Comparison of ENCODE assay signal across 18 cellular contexts in the genomic region with DNA sequence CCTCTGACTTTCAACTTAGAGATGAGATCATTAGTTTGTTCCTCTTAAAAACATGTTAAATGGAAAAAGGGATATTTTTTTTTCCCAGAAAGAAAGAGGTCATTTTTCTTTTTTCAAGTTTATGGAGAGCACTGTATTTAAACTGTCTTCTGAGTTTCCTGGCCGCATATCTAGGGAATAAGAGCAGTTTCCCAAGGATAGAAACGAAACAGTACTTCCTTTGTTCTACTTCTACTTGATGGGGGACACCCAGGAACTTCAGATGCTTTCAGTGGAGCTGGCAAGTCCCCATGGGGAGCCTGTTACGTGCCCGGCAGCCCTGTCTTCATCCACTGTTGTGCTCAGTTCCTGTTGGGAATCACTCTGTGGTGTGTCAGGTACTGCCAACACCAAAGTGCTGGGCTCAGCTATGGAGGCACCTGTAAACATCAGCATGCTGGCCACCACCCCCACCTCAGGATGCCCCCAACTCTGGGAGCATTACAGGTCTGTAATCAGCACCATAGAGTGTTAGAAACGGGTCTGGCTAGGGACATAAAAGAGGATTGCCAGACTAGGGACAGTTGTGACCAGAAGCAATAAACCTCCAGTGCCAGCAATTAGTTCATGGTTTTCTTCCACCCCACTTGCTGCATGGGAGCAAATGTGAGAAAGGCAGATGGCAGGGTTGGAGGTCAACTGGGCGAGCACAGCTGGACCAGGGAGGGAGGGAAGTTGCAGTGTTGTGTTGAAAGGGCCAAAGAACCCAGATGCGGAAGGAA.
DNase-seq lines count a peak whose midpoint lies in the region; ATAC-seq and TF ChIP-seq lines count a peak whose summit lies in the region.
"Had no signal": no experiment of that assay in that cellular context is flagged by ENCODE, and none has a peak within 500 bp of the region (broad histone marks: within the 10 kb centered on the region; RNA-seq: fewer than 3 reads in every experiment).

No MANE protein-coding gene starts in this region.

- H3K9ac ChIP-seq in IMR-90 (ENCODE audit: low read depth, low read length) = no peak overlapping the region
- no peak overlapping the region for H3K9ac ChIP-seq in subcutaneous abdominal adipose tissue (ENCODE audit: low read length in 5 of 5)
- no peak overlapping the region for H3K9ac ChIP-seq in SK-N-SH

- no peak overlapping the region for H3K23ac ChIP-seq in IMR-90 (ENCODE audit: low read depth, low read length)

- H3K9me3 ChIP-seq in IMR-90 (ENCODE audit: control insufficient read depth, insufficient read depth, low read length) = no peaks in the 10 kb centered on the region
- no peaks in the 10 kb centered on the region for H3K9me3 ChIP-seq in subcutaneous abdominal adipose tissue (ENCODE audit: control insufficient read depth in 5 of 5, low read length in 5 of 5)
- H3K9me3 ChIP-seq in SK-N-SH = no peaks in the 10 kb centered on the region
- H3K9me3 ChIP-seq: ascending aorta had no signal

- no peaks in the 10 kb centered on the region for H3K79me2 ChIP-seq in SK-N-SH (ENCODE audit: insufficient read depth)

- H3K27me3 ChIP-seq in IMR-90 (ENCODE audit: control insufficient read depth, insufficient read depth, low read length) (no peaks in the 10 kb centered on the region), subcutaneous abdominal adipose tissue (ENCODE audit: control insufficient read depth in 5 of 5, insufficient read depth in 4 of 5, low read length in 5 of 5) (no peaks in the 10 kb centered on the region), SK-N-SH (ENCODE audit: insufficient read depth) (no peaks in the 10 kb centered on the region)
- H3K27me3 ChIP-seq: ascending aorta had no signal

- H4K8ac ChIP-seq in IMR-90 (ENCODE audit: low read depth in 2 of 2, low read length in 2 of 2) = peak overlapping the region; percentile 11 to 24; a peak in 1 of 4 replicates

- CTCF ChIA-PET in IMR-90 (lab: Yijun Ruan, JAX) (no interaction called here), SK-N-SH (lab: Yijun Ruan, JAX) (no interaction called here)

- in situ Hi-C loops in IMR-90 (cut with MboI; ENCODE audit: low sequenced_read_pairs) = no loop called here

- H2BK20ac ChIP-seq in IMR-90 (ENCODE audit: low read depth, low read length) = peak overlapping the region; percentile 90

- no peak overlapping the region; the same call in 1 of the 2 replicates for H4K5ac ChIP-seq in IMR-90 (ENCODE audit: low read depth, low read length)

- peak overlapping the region; percentile 87 for H3K4ac ChIP-seq in IMR-90 (ENCODE audit: low read depth, low read length)

- H3K4me2 ChIP-seq in IMR-90 (ENCODE audit: low read depth, low read length) (no peak overlapping the region), SK-N-SH (no peak overlapping the region)

- H2AFZ ChIP-seq in IMR-90 (replicated peaks; ENCODE audit: low read length, poor library complexity) = peak overlapping the region; percentile 73
- H2AFZ ChIP-seq in SK-N-SH (ENCODE audit: low read depth) = no peak overlapping the region

- H3K27ac ChIP-seq in IMR-90 (ENCODE audit: insufficient read depth, low read length) (peak overlapping the region; percentile 35; the same call in 1 of the 2 replicates), subcutaneous abdominal adipose tissue (ENCODE audit: low read depth, low read length) (peak overlapping the region; percentile 32), SK-N-SH (ENCODE audit: low read depth in 2 of 2, low read length in 1 of 2) (peak overlapping the region in 1 of 2 experiments; percentile 39; a peak in 1 of 4 replicates)
- H3K27ac ChIP-seq: ascending aorta, HL-60 had no signal

- peaks cover 50% of the 10 kb centered on the region for H3K4me1 Mint-ChIP-seq in chondrocyte (ENCODE audit: low read depth)
- H3K4me1 Mint-ChIP-seq: activated CD4-positive, alpha-beta T cell treated with anti-CD3 and anti-CD28 coated beads for 36 hours had no signal

- TF ChIP-seq RAD21 in IMR-90 (IDR thresholded peaks at IDR 0.05; ENCODE audit: low read length) (no peak), SK-N-SH (IDR thresholded peaks at IDR 0.05; ENCODE audit: low read length) (no peak)

- H3K4me3 ChIP-seq in IMR-90 (ENCODE audit: insufficient read depth, low read depth, low read length) (no peak overlapping the region), subcutaneous abdominal adipose tissue (ENCODE audit: low read depth in 1 of 5, low read length in 5 of 5) (no peak overlapping the region), SK-N-SH (ENCODE audit: low read depth in 2 of 2, low read length in 1 of 2) (no peak overlapping the region)
- H3K4me3 ChIP-seq: ascending aorta had no signal

- POLR2A ChIA-PET in IMR-90 (lab: Charles Lee; ENCODE audit: unreplicated experiment) (no interaction called here), SK-N-SH (lab: Yijun Ruan, JAX) (no interaction called here)

- H3K9me3 Mint-ChIP-seq in chondrocyte (ENCODE audit: low read depth) = no peaks in the 10 kb centered on the region

- H2BK15ac ChIP-seq in IMR-90 (ENCODE audit: low read depth, low read length) = peak overlapping the region; percentile 92; the same call in 2 of the 3 replicates

- no peak for TF ChIP-seq POLR2A in IMR-90 (IDR thresholded peaks at IDR 0.05; ENCODE audit: low read depth, low read length)

- DNase-seq in IMR-90 = no peak
- no peak for DNase-seq in chondrocyte (ENCODE audit: low spot score)
- peak; percentile 27 for DNase-seq in left lobe of liver (ENCODE audit: low spot score)
- no peak for DNase-seq in DMS79 (lab: John Stamatoyannopoulos, UW)
- no peak for DNase-seq in NCI-H510A (lab: John Stamatoyannopoulos, UW)
- DNase-seq in SK-N-SH = no peak
- DNase-seq: activated CD4-positive, alpha-beta T cell treated with anti-CD3 and anti-CD28 coated beads for 36 hours; KG1; NCI-H1105; NCI-H2171; nucleus accumbens; SIG-M5; small intestine had no signal

- H3K18ac ChIP-seq in IMR-90 (ENCODE audit: low read depth, low read length) = no peak overlapping the region; the same call in 1 of the 2 replicates

- no peak for TF ChIP-seq EP300 in SK-N-SH (IDR thresholded peaks at IDR 0.05; ENCODE audit: borderline replicate concordance in 1 of 2, low read depth in 1 of 2, low read length in 1 of 2)

- BruUV-seq in IMR-90 (replicated peaks; lab: Mats Ljungman, UMichigan) = no TSS peak

- H2BK5ac ChIP-seq in IMR-90 (ENCODE audit: low read depth, low read length, poor library complexity, severe bottlenecking) = peak overlapping the region; percentile 59

- peak overlapping the region; percentile 93 for H2BK120ac ChIP-seq in IMR-90 (ENCODE audit: low read depth, low read length)

- peak overlapping the region; percentile 81 for H2AK9ac ChIP-seq in IMR-90 (replicated peaks; ENCODE audit: low read depth, low read length, poor library complexity)

- H4K20me1 ChIP-seq in IMR-90 (ENCODE audit: insufficient read depth, low read length) (no peaks in the 10 kb centered on the region), SK-N-SH (ENCODE audit: insufficient read depth) (no peaks in the 10 kb centered on the region)

- H3K27ac Mint-ChIP-seq in chondrocyte (ENCODE audit: unreplicated experiment) = peak overlapping the region; percentile 80
- H3K27ac Mint-ChIP-seq: activated CD4-positive, alpha-beta T cell treated with anti-CD3 and anti-CD28 coated beads for 36 hours; B cell; stimulated activated memory B cell treated with anti-CD40 and anti-IgM and Interleukin-4, amounts not matched to agents 10 μg/mL and 1 μg/mL and 100 μg/mL, for 72 hours had no signal

- no peaks in the 10 kb centered on the region for H3K27me3 Mint-ChIP-seq in chondrocyte (ENCODE audit: low read depth)

- no peak for ATAC-seq in IMR-90 (ENCODE audit: low read depth)
- ATAC-seq in left lobe of liver = no peak
- ATAC-seq: activated CD4-positive, alpha-beta T cell treated with anti-CD3 and anti-CD28 coated beads for 36 hours; stimulated activated memory B cell treated with anti-CD40 and anti-IgM and Interleukin-4, amounts not matched to agents 10 μg/mL and 1 μg/mL and 100 μg/mL, for 72 hours had no signal

- intact Hi-C loops in IMR-90 (cut with micrococcal nuclease) = loop anchor here (5.0 to 10.0 kb wide), 3 partner anchors 222 to 585 kb away; a partner anchor contains a TSS

- H2AK5ac ChIP-seq in IMR-90 (ENCODE audit: low read depth, low read length) = peak overlapping the region; percentile 97

- peaks cover 31% of the 10 kb centered on the region for H3K9me1 ChIP-seq in IMR-90 (ENCODE audit: insufficient read depth, low read length)

- H3K9me2 ChIP-seq in SK-N-SH = no peaks in the 10 kb centered on the region

- H3K4me1 ChIP-seq in IMR-90 (ENCODE audit: control insufficient read depth, insufficient read depth, low read length) (peaks cover 20% of the 10 kb centered on the region), subcutaneous abdominal adipose tissue (ENCODE audit: control insufficient read depth in 5 of 5, insufficient read depth in 5 of 5, low read length in 5 of 5) (peaks cover 1 to 21% (median 14%) of the 10 kb centered on the region in 5 donors), SK-N-SH (ENCODE audit: control insufficient read depth in 1 of 2, insufficient read depth in 2 of 2, low read depth in 1 of 2, low read length in 1 of 2) (peaks cover 0 to 12% of the 10 kb centered on the region in 2 experiments; a peak in 1 of 4 replicates)

- peak overlapping the region; percentile 41 for H3K14ac ChIP-seq in IMR-90 (replicated peaks; ENCODE audit: low read depth, low read length)

- 88% methylated on average over 3 of the region's 7 CpGs; no CpG with 5 or more reads in 1 of the 2 experiments for WGBS in IMR-90 (ENCODE audit: extremely low coverage in 2 of 2, insufficient read length in 1 of 2), 2 experiments
- WGBS in SK-N-SH (ENCODE audit: low lambda C conversion rate) = 75% methylated on average over 7 of the region's 7 CpGs

- dilution Hi-C loops in IMR-90 (cut with HindIII; ENCODE audit: low sequenced_read_pairs, unreplicated experiment) = no loop called here

- H3K36me3 ChIP-seq in IMR-90 (ENCODE audit: control insufficient read depth, insufficient read depth, low read length) (no peaks in the 10 kb centered on the region), subcutaneous abdominal adipose tissue (ENCODE audit: control insufficient read depth in 5 of 5, insufficient read depth in 5 of 5, low read length in 5 of 5) (no peaks in the 10 kb centered on the region), SK-N-SH (replicated peaks in 1 of 2; ENCODE audit: control insufficient read depth in 1 of 2, insufficient read depth in 2 of 2, low read length in 1 of 2) (no peaks in the 10 kb centered on the region)
- H3K36me3 ChIP-seq: ascending aorta had no signal

- peaks cover 1% of the 10 kb centered on the region for H3K36me3 Mint-ChIP-seq in chondrocyte (ENCODE audit: low read depth)

- H4K91ac ChIP-seq in IMR-90 (ENCODE audit: insufficient read depth, low read depth, low read length) = peak overlapping the region; percentile 84

- no peak overlapping the region for H3K56ac ChIP-seq in IMR-90 (ENCODE audit: extremely low read depth, insufficient read depth, low read length)

- TF ChIP-seq CTCF in IMR-90 (conservative IDR thresholded peaks at IDR 0.05; ENCODE audit: low read depth, low read length) = no peak
- TF ChIP-seq CTCF in chondrocyte (IDR thresholded peaks at IDR 0.05) = no peak
- no peak for TF ChIP-seq CTCF in SK-N-SH (IDR thresholded peaks at IDR 0.05)

- H3F3A ChIP-seq in SK-N-SH (replicated peaks; ENCODE audit: insufficient read depth) = peaks cover 16% of the 10 kb centered on the region

- no peaks in the 10 kb centered on the region for H3K79me1 ChIP-seq in IMR-90 (ENCODE audit: low read depth in 1 of 2, low read length in 2 of 2)

- no peak overlapping the region for H3K4me3 Mint-ChIP-seq in chondrocyte (ENCODE audit: unreplicated experiment)
- H3K4me3 Mint-ChIP-seq: activated CD4-positive, alpha-beta T cell treated with anti-CD3 and anti-CD28 coated beads for 36 hours; B cell; stimulated activated memory B cell treated with anti-CD40 and anti-IgM and Interleukin-4, amounts not matched to agents 10 μg/mL and 1 μg/mL and 100 μg/mL, for 72 hours had no signal
